24 cellular contexts compared by ENCODE assay signal in the genomic region with DNA sequence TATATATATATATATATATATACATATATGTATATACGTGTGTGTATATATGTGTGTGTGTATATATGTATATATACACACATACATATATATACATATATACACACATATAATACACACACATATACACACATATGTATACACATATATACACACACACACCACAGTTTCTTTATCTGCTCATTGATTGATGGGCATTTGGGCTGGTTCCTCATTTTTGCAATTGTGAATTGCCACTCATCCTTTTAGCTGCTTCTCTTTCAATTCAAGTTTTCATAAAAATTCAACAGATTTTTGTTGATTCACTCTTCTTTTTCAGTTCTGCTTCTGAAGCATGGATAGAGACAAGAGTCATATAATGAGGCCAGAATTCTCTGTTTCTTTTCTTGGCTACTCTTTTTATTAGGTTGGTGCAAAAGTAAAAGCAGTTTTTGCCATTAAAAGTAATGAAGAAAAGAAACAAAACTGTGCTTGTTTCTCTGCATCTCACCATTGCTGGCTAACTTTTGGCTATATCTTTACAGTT.
"Had no signal": no experiment of that assay in that cellular context is flagged by ENCODE, and none has a peak within 500 bp of the region (broad histone marks: within the 10 kb centered on the region; RNA-seq: fewer than 3 reads in every experiment).

No MANE protein-coding gene starts in this region.

- H3K27ac Mint-ChIP-seq: activated naive CD8-positive, alpha-beta T cell treated with anti-CD3 and anti-CD28 coated beads for 36 hours; activated T-cell treated with anti-CD3 and anti-CD28 coated beads, Interleukin-2, amount 50 U/mL, for 24 hours; activated T-helper 17 cell treated with anti-CD3 and anti-CD28 coated beads, Interleukin-2, amount 50 U/mL, for 72 hours; natural killer cell treated with Interleukin-12 subunit alpha and Interleukin-12 subunit beta and Interleukin-15 and Interleukin-18, amount 100 ng/mL, for 72 hours; WTC11 had no signal

- H3K36me3 ChIP-seq: breast epithelium, ovary, prostate gland, spleen, upper lobe of left lung had no signal

- H3K9me3 ChIP-seq: breast epithelium, ovary, prostate gland had no signal

- FAIRE-seq: colon, islet of Langerhans had no signal

- H3K4me3 Mint-ChIP-seq: activated naive CD8-positive, alpha-beta T cell treated with anti-CD3 and anti-CD28 coated beads for 36 hours; activated T-cell treated with anti-CD3 and anti-CD28 coated beads, Interleukin-2, amount 50 U/mL, for 24 hours; activated T-helper 17 cell treated with anti-CD3 and anti-CD28 coated beads, Interleukin-2, amount 50 U/mL, for 72 hours; central memory CD8-positive, alpha-beta T cell; natural killer cell treated with Interleukin-12 subunit alpha and Interleukin-12 subunit beta and Interleukin-15 and Interleukin-18, amount 100 ng/mL, for 72 hours; WTC11 had no signal

- H3K27ac ChIP-seq: breast epithelium, ovary, prostate gland, spleen, upper lobe of left lung had no signal

- H3K4me3 ChIP-seq: breast epithelium, ovary, prostate gland, spleen, upper lobe of left lung had no signal

- DNase-seq: activated naive CD4-positive, alpha-beta T cell; activated naive CD8-positive, alpha-beta T cell treated with anti-CD3 and anti-CD28 coated beads for 36 hours; activated T-cell treated with anti-CD3 and anti-CD28 coated beads, Interleukin-2, amount 50 U/mL, for 24 hours; amniotic stem cell; effector memory CD4-positive, alpha-beta T cell; foreskin melanocyte; hippocampal formation; left ventricle myocardium superior; mammary epithelial cell; midbrain; ovary; spleen; stimulated activated CD4-positive, alpha-beta T cell treated with anti-CD3 and anti-CD28 coated beads, Interleukin-4, amount 100 ng/mL, for 1 hour; stimulated activated naive CD8-positive, alpha-beta T cell treated with anti-CD3 and anti-CD28 coated beads, Interleukin-15, Interleukin-2, amounts not matched to agents 100 U/mL and 50 U/mL, for 24 hours; T-helper 2 cell; upper lobe of left lung had no signal

- H3K27me3 Mint-ChIP-seq: activated naive CD8-positive, alpha-beta T cell treated with anti-CD3 and anti-CD28 coated beads for 36 hours; activated T-cell treated with anti-CD3 and anti-CD28 coated beads, Interleukin-2, amount 50 U/mL, for 24 hours; activated T-helper 17 cell treated with anti-CD3 and anti-CD28 coated beads, Interleukin-2, amount 50 U/mL, for 72 hours; central memory CD8-positive, alpha-beta T cell; natural killer cell treated with Interleukin-12 subunit alpha and Interleukin-12 subunit beta and Interleukin-15 and Interleukin-18, amount 100 ng/mL, for 72 hours had no signal

- H3K9me3 Mint-ChIP-seq: central memory CD8-positive, alpha-beta T cell had no signal

- H3K27me3 ChIP-seq: breast epithelium, ovary, spleen, upper lobe of left lung had no signal

- ATAC-seq: activated T-helper 17 cell treated with anti-CD3 and anti-CD28 coated beads, Interleukin-2, amount 50 U/mL, for 72 hours; left ventricle myocardium superior; natural killer cell treated with Interleukin-12 subunit alpha and Interleukin-12 subunit beta and Interleukin-15 and Interleukin-18, amount 100 ng/mL, for 72 hours; stimulated activated naive CD8-positive, alpha-beta T cell treated with anti-CD3 and anti-CD28 coated beads, Interleukin-15, Interleukin-2, amounts not matched to agents 100 U/mL and 50 U/mL, for 24 hours; WTC11 had no signal

- H3K4me1 ChIP-seq: breast epithelium, prostate gland, upper lobe of left lung had no signal

- H3K36me3 Mint-ChIP-seq: activated naive CD8-positive, alpha-beta T cell treated with anti-CD3 and anti-CD28 coated beads for 36 hours; natural killer cell treated with Interleukin-12 subunit alpha and Interleukin-12 subunit beta and Interleukin-15 and Interleukin-18, amount 100 ng/mL, for 72 hours; WTC11 had no signal
